Comparison of ENCODE assay signal across 11 cellular contexts in the genomic region with DNA sequence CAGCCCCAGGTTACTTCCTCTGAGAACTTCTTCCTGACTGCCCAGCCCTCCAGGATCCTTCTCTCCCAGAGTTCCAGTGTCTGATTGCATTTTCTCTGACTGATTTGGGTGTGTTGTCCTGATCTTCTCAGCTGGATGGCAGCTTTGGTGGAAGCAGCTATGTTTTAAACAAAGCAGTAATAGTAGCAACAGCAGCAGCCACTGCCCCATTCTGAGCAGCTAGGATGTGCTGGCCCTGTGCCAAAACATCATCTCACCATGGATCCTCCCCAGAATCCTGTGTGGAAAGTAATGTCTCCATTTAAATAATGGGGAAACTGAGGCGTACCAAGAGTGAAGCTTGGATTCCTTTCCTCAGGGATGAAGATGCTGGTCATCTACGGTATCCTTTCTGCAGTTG. TPM values are rescaled to one million over a fixed set of nuclear protein-coding genes. Genes with fewer than 3 reads are reported as not detected.
A peak's percentile ranks its signal among the peaks of the same experiment; 100 is the strongest.
DNase-seq lines count a peak whose midpoint lies in the region; ATAC-seq and TF ChIP-seq lines count a peak whose summit lies in the region.
"Had no signal": no experiment of that assay in that cellular context is flagged by ENCODE, and none has a peak within 500 bp of the region (broad histone marks: within the 10 kb centered on the region; RNA-seq: fewer than 3 reads in every experiment).

No MANE protein-coding gene starts in this region.

- no peak overlapping the region for H2BK20ac ChIP-seq in H9 (ENCODE audit: low read depth, low read length, poor library complexity, severe bottlenecking)

- no peak overlapping the region for H3K56ac ChIP-seq in H9 (ENCODE audit: insufficient read length, low read depth, low read length)

- H3K4me1 ChIP-seq in H9 (ENCODE audit: insufficient read depth, low read length): peaks cover 3% of the 10 kb centered on the region; the same call in 1 of the 2 replicates
- H3K4me1 ChIP-seq in thyroid gland: peaks cover 17 to 36% of the 10 kb centered on the region in 2 donors

- no peak overlapping the region for H2BK15ac ChIP-seq in H9 (ENCODE audit: low read depth, low read length)

- peaks cover 16% of the 10 kb centered on the region for H3K4me1 Mint-ChIP-seq in T-helper 1 cell treated with Interleukin-12 subunit alpha and Interleukin-12 subunit beta and Interleukin-4 antibody, amounts not matched to agents 30 μg/mL and 1 μg/mL, for 36 hours (ENCODE audit: low read depth)
- peaks cover 36 to 39% of the 10 kb centered on the region in 2 experiments for H3K4me1 Mint-ChIP-seq in H9
- H3K4me1 Mint-ChIP-seq in central memory CD8-positive, alpha-beta T cell: peaks cover 24% of the 10 kb centered on the region
- peaks cover 61% of the 10 kb centered on the region for H3K4me1 Mint-ChIP-seq in neural crest cell

- no peak overlapping the region for H3K18ac ChIP-seq in H9 (ENCODE audit: insufficient read length, low read depth, low read length)

- peak overlapping the region; percentile 51 for H3K4me3 Mint-ChIP-seq in T-helper 1 cell treated with Interleukin-12 subunit alpha and Interleukin-12 subunit beta and Interleukin-4 antibody, amounts not matched to agents 30 μg/mL and 1 μg/mL, for 36 hours
- peak overlapping the region; percentile 47 to 83; a peak in 4 of 5 replicates for H3K4me3 Mint-ChIP-seq in H9
- H3K4me3 Mint-ChIP-seq in central memory CD8-positive, alpha-beta T cell: peak overlapping the region; percentile 80
- peak overlapping the region; percentile 85 for H3K4me3 Mint-ChIP-seq in neural crest cell

- no peaks in the 10 kb centered on the region for H3K9me3 Mint-ChIP-seq in T-helper 1 cell treated with Interleukin-12 subunit alpha and Interleukin-12 subunit beta and Interleukin-4 antibody, amounts not matched to agents 30 μg/mL and 1 μg/mL, for 36 hours
- H3K9me3 Mint-ChIP-seq in H9 (peaks cover 0 to 3% of the 10 kb centered on the region in 2 experiments; a peak in 2 of 5 replicates), neural crest cell (no peaks in the 10 kb centered on the region)
- H3K9me3 Mint-ChIP-seq in central memory CD8-positive, alpha-beta T cell: no peaks in the 10 kb centered on the region

- H3K36me3 ChIP-seq in thyroid gland: no peaks in the 10 kb centered on the region

- H4K20me1 ChIP-seq in H9 (ENCODE audit: control insufficient read depth, insufficient read depth, insufficient read length): no peaks in the 10 kb centered on the region

- no peaks in the 10 kb centered on the region for H3K79me2 ChIP-seq in H9 (ENCODE audit: insufficient read depth, low read length)

- TF ChIP-seq POLR2A in thyroid gland (IDR thresholded peaks at IDR 0.05): no peak

- H3K27me3 ChIP-seq in H9 (ENCODE audit: insufficient read depth, low read length) (peaks cover 27% of the 10 kb centered on the region), thyroid gland (no peaks in the 10 kb centered on the region)

- peaks cover 66% of the 10 kb centered on the region for H3K27me3 Mint-ChIP-seq in T-helper 1 cell treated with Interleukin-12 subunit alpha and Interleukin-12 subunit beta and Interleukin-4 antibody, amounts not matched to agents 30 μg/mL and 1 μg/mL, for 36 hours (ENCODE audit: low read depth)
- H3K27me3 Mint-ChIP-seq in H9 (ENCODE audit: low read depth) (peaks cover 87% of the 10 kb centered on the region), neural crest cell (ENCODE audit: low read depth) (peaks cover 47% of the 10 kb centered on the region)
- H3K27me3 Mint-ChIP-seq in central memory CD8-positive, alpha-beta T cell: no peaks in the 10 kb centered on the region

- H3K27ac ChIP-seq in H9 (ENCODE audit: insufficient read length, low read depth, low read length) (no peak overlapping the region), thyroid gland (no peak overlapping the region)
- H3K27ac ChIP-seq: VCaP had no signal

- no peak overlapping the region for H4K91ac ChIP-seq in H9 (ENCODE audit: insufficient read length, low read depth, low read length)

- intact Hi-C loops in thyroid gland (cut with DNase I): no loop called here

- H3K9ac ChIP-seq in H9 (ENCODE audit: extremely low read depth, insufficient read length, low read length): no peak overlapping the region

- no peak for TF ChIP-seq CTCF in H9 (conservative IDR thresholded peaks at IDR 0.05)
- TF ChIP-seq CTCF in neural crest cell (conservative IDR thresholded peaks at IDR 0.05): no peak
- TF ChIP-seq CTCF in thyroid gland (IDR thresholded peaks at IDR 0.05): no peak

- no peak overlapping the region for H2BK5ac ChIP-seq in H9 (ENCODE audit: insufficient read length, low read length)

- no peak overlapping the region for H3K4me2 ChIP-seq in H9 (ENCODE audit: insufficient read depth, insufficient read length, low read length)

- no peak for ATAC-seq in central memory CD8-positive, alpha-beta T cell (replicated peaks; ENCODE audit: extremely low read depth, poor library complexity, severe bottlenecking)

- H3K36me3 Mint-ChIP-seq in T-helper 1 cell treated with Interleukin-12 subunit alpha and Interleukin-12 subunit beta and Interleukin-4 antibody, amounts not matched to agents 30 μg/mL and 1 μg/mL, for 36 hours (ENCODE audit: low read depth): no peaks in the 10 kb centered on the region
- H3K36me3 Mint-ChIP-seq in H9 (ENCODE audit: insufficient read depth in 1 of 3, low read depth in 3 of 3) (no peaks in the 10 kb centered on the region), neural crest cell (ENCODE audit: low read depth) (no peaks in the 10 kb centered on the region)
- peaks cover 7% of the 10 kb centered on the region for H3K36me3 Mint-ChIP-seq in central memory CD8-positive, alpha-beta T cell (ENCODE audit: insufficient read depth)

- no peak overlapping the region for H4K8ac ChIP-seq in H9 (replicated peaks; ENCODE audit: insufficient read length, low read depth, low read length)

- H2AK5ac ChIP-seq in H9 (ENCODE audit: insufficient read length, low read length): no peak overlapping the region

- no peak overlapping the region for H3K4me3 ChIP-seq in thyroid gland (replicated peaks in 1 of 3)

- H2BK120ac ChIP-seq in H9 (ENCODE audit: low read depth, low read length, poor library complexity, severe bottlenecking): no peak overlapping the region

- no peak overlapping the region for H2AFZ ChIP-seq in H9 (ENCODE audit: low read length)

- no peak overlapping the region for H3K23ac ChIP-seq in H9 (ENCODE audit: insufficient read length, low read depth, low read length)

- no peak overlapping the region for H3T11ph ChIP-seq in H9 (ENCODE audit: low read length)

- no peak overlapping the region for H3K27ac Mint-ChIP-seq in T-helper 1 cell treated with Interleukin-12 subunit alpha and Interleukin-12 subunit beta and Interleukin-4 antibody, amounts not matched to agents 30 μg/mL and 1 μg/mL, for 36 hours
- H3K27ac Mint-ChIP-seq in H9 (no peak overlapping the region), neural crest cell (ENCODE audit: unreplicated experiment) (no peak overlapping the region)
- peak overlapping the region; percentile 83 for H3K27ac Mint-ChIP-seq in central memory CD8-positive, alpha-beta T cell (ENCODE audit: low read depth)

- no peak overlapping the region for H4K5ac ChIP-seq in H9 (ENCODE audit: insufficient read length, low read depth, low read length)

- WGBS in H9 (ENCODE audit: extremely low coverage, insufficient read length, low lambda C conversion rate): no CpG with 5 or more reads among the region's 2 CpGs
- 89 to 96% methylated on average over 2 of the region's 2 CpGs for WGBS in thyroid gland, 2 donors

- no peaks in the 10 kb centered on the region for H3K79me1 ChIP-seq in H9 (ENCODE audit: insufficient read depth, low read depth, low read length, poor library complexity, severe bottlenecking)

- no peak overlapping the region for H2BK12ac ChIP-seq in H9 (ENCODE audit: insufficient read length, low read depth, low read length)

- no peak overlapping the region for H3K14ac ChIP-seq in H9 (ENCODE audit: insufficient read depth, low read length)

- no peaks in the 10 kb centered on the region for H3K9me3 ChIP-seq in H9 (ENCODE audit: control insufficient read depth, low read depth, low read length)
- no peaks in the 10 kb centered on the region for H3K9me3 ChIP-seq in thyroid gland

- H3K23me2 ChIP-seq in H9 (ENCODE audit: insufficient read length, low read depth, low read length, poor library complexity, severe bottlenecking): peaks cover 27% of the 10 kb centered on the region

- no peak for DNase-seq in T-helper 1 cell
- DNase-seq in H9: no peak
- DNase-seq in central memory CD8-positive, alpha-beta T cell (ENCODE audit: low spot score in 2 of 2): no peak
- DNase-seq in neural crest cell (ENCODE audit: low read depth, low spot score): no peak
- no peak for DNase-seq in thyroid gland
- DNase-seq in HuH-7 (ENCODE audit: low spot score): no peak
- DNase-seq in DMS153 treated with DMSO at 0.1 percent for 48 hours (lab: John Stamatoyannopoulos, UW; ENCODE audit: unreplicated experiment): no peak
- DNase-seq: activated effector memory CD4-positive, alpha-beta T cell treated with anti-CD3 and anti-CD28 coated beads, Interleukin-2, amount 50 U/mL, for 16 hours had no signal

- no peak overlapping the region for H3K4ac ChIP-seq in H9 (ENCODE audit: low read depth, low read length)

RNA-seq across cellular contexts. Expression of gene PSD2, which starts 46.4 kb away (rescaled TPM):
- total RNA-seq in H9 (2021): 0.09 and 0.22 TPM in 2 replicates
- total RNA-seq in neural crest cell: 0.66 and 0.68 TPM in 2 replicates
- total RNA-seq in thyroid gland: under 1 TPM in 3 of 4 donors, not detected in 1; 0.11 to 0.67 (median 0.13) TPM
- total RNA-seq: LHCN-M2 had no signal
